Comparison of ENCODE assay signal across 1 cellular context in genomic region chr16:74651841-74652240, GRCh38.
TF ChIP-seq lines count a peak whose summit lies in the region.

No MANE protein-coding gene starts in this region.

TF ChIP-seq in WTC11, 78 proteins besides CTCF, POLR2A, EP300 and RAD21 (continued from another document):
- no peak for TF ChIP-seq ZNF423 (CRISPR knock-in tag; IDR thresholded peaks at IDR 0.05)
- TF ChIP-seq ERG (CRISPR knock-in tag; IDR thresholded peaks at IDR 0.05), result no peak
TF ChIP-seq in WTC11: peak in this region for 0.
